ENCODE assay signal across 10 cellular contexts in genomic region chr6:28537509-28538140, GRCh38. TPM values are rescaled to one million over a fixed set of nuclear protein-coding genes. Genes with fewer than 3 reads are reported as not detected.
DNase-seq lines count a peak whose midpoint lies in the region; ATAC-seq lines count a peak whose summit lies in the region.
"Had no signal": no experiment of that assay in that cellular context is flagged by ENCODE, and none has a peak within 500 bp of the region (broad histone marks: within the 10 kb centered on the region; RNA-seq: fewer than 3 reads in every experiment).

No MANE protein-coding gene starts in this region.

- intact Hi-C loops in sciatic nerve (cut with DNase I) = no loop called here

- DNase-seq in EL (peak; percentile 23), NCI-H1436 (lab: John Stamatoyannopoulos, UW) (peak; percentile 30), astrocyte of the hippocampus (ENCODE audit: low read depth, low spot score) (peak; percentile 18), left kidney (ENCODE audit: low read depth, low spot score) (peak; percentile 59), HuH-7.5 (ENCODE audit: low spot score) (no peak), NCI-H1092 treated with DMSO at 0.1 percent for 48 hours (lab: John Stamatoyannopoulos, UW) (no peak), sciatic nerve (ENCODE audit: low spot score) (no peak)

- no peak for ATAC-seq in HG02884 (IDR thresholded peaks at IDR 0.05; ENCODE audit: unreplicated experiment)
- ATAC-seq in sciatic nerve = no peak

RNA-seq across cellular contexts. Expression of gene GPX5, which starts 11.9 kb away (rescaled TPM):
- total RNA-seq in sciatic nerve = not detected
- total RNA-seq: natural killer cell treated with Interleukin-12 subunit alpha and Interleukin-12 subunit beta and Interleukin-15 and Interleukin-18, amount 100 ng/mL, for 72 hours; SJSA1 had no signal

RNA-seq across cellular contexts. Expression of gene GPX6, which starts 22.0 kb away (rescaled TPM):
- total RNA-seq in sciatic nerve = not detected
- total RNA-seq: natural killer cell treated with Interleukin-12 subunit alpha and Interleukin-12 subunit beta and Interleukin-15 and Interleukin-18, amount 100 ng/mL, for 72 hours; SJSA1 had no signal

Comparison
In these comparisons a context has a peak if more than half of its experiments do, and no peak if none do; other contexts are left out.
1. DNase-seq: peak in EL (single experiment), NCI-H1436 (single experiment), astrocyte of the hippocampus (single experiment) and left kidney (single experiment); none in HuH-7.5 (single experiment), NCI-H1092 treated with DMSO at 0.1 percent for 48 hours (single experiment) and sciatic nerve (single experiment).